ENCODE assay signal across 11 cellular contexts in genomic region chr2:167140767-167141166, GRCh38.
A peak's percentile ranks its signal among the peaks of the same experiment; 100 is the strongest.
DNase-seq lines count a peak whose midpoint lies in the region; ATAC-seq and TF ChIP-seq lines count a peak whose summit lies in the region.
"Had no signal": no experiment of that assay in that cellular context is flagged by ENCODE, and none has a peak within 500 bp of the region (broad histone marks: within the 10 kb centered on the region; RNA-seq: fewer than 3 reads in every experiment).

No MANE protein-coding gene starts in this region.

- no peaks in the 10 kb centered on the region for H3K9me3 ChIP-seq in suprapubic skin

- no peaks in the 10 kb centered on the region for H3K4me1 ChIP-seq in suprapubic skin

- H3K4me3 ChIP-seq in AG09309 (ENCODE audit: control insufficient read depth, low read depth, low read length): no peak overlapping the region
- no peak overlapping the region for H3K4me3 ChIP-seq in cardiac fibroblast (replicated peaks in 1 of 2; ENCODE audit: low read depth in 2 of 2, low read length in 2 of 2)
- H3K4me3 ChIP-seq in suprapubic skin: no peak overlapping the region

- DNase-seq in AG09309 (ENCODE audit: low read depth) (peak; percentile 41), M059J (ENCODE audit: low read depth) (peak; percentile 96), cardiac fibroblast (ENCODE audit: low read depth in 2 of 2) (peak; percentile 94 to 100), kidney tubule cell (ENCODE audit: low spot score) (peak; percentile 99), C1 segment of cervical spinal cord (lab: John Stamatoyannopoulos, UW) (no peak), suprapubic skin (ENCODE audit: low spot score in 2 of 2) (no peak), DMS153 (lab: John Stamatoyannopoulos, UW) (no peak)
- DNase-seq: NCI-H2081; retina; stimulated activated naive CD4-positive, alpha-beta T cell treated with Interleukin-2 at 50 U/mL for 16 hours had no signal

- WGBS in suprapubic skin: 29% methylated on average over 4 of the region's 4 CpGs

- no peaks in the 10 kb centered on the region for H3K27me3 ChIP-seq in suprapubic skin

- TF ChIP-seq EP300 in suprapubic skin (IDR thresholded peaks at IDR 0.05): no peak

- ATAC-seq in activated CD4-positive, CD25-positive, alpha-beta regulatory T cell treated with anti-CD3 and anti-CD28 coated beads, Interleukin-2, amount 50 U/mL, for 24 hours: no peak

- TF ChIP-seq CTCF in AG09309 (IDR thresholded peaks at IDR 0.05; ENCODE audit: control insufficient read depth, insufficient read depth, low read depth, low read length, missing control alignments): no peak
- TF ChIP-seq CTCF in cardiac fibroblast (IDR thresholded peaks at IDR 0.05; ENCODE audit: low read depth, low read length): no peak
- no peak for TF ChIP-seq CTCF in suprapubic skin (IDR thresholded peaks at IDR 0.05)

- H3K27ac ChIP-seq in suprapubic skin: no peak overlapping the region

- no peak for TF ChIP-seq POLR2A in suprapubic skin (IDR thresholded peaks at IDR 0.05)

- no peaks in the 10 kb centered on the region for H3K36me3 ChIP-seq in suprapubic skin

Comparison
In these comparisons a context has a peak if more than half of its experiments do, and no peak if none do; other contexts are left out.
1. DNase-seq: peak in AG09309 (single experiment), M059J (single experiment), cardiac fibroblast (2 of 2) and kidney tubule cell (single experiment); none in C1 segment of cervical spinal cord (0 of 14), suprapubic skin (0 of 2) and DMS153 (single experiment).